ENCODE assay signal across 14 cellular contexts in the genomic region with DNA sequence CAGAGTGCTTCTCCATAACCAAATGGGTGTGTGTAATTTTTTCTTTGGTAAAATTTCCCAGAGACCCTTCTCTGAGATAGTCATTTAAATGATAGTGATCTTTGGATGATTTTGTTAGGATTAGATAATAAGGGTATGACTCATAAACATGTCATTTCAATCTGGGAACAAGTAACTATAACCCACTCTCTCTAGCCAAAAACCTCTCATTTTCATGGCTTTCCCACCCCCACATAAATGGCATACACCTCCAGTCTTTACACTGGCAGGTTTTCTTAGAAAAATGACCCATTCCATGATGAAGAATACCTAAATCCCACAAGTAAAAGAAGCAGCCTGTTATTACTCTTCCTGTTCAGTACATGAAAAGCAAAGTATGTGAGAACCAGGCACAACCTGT.
"Had no signal": no experiment of that assay in that cellular context is flagged by ENCODE, and none has a peak within 500 bp of the region (broad histone marks: within the 10 kb centered on the region; RNA-seq: fewer than 3 reads in every experiment).

No MANE protein-coding gene starts in this region.

- DNase-seq: activated CD4-positive, alpha-beta memory T cell treated with anti-CD3 and anti-CD28 coated beads, Interleukin-2, amount 10 ng/mL, durations not matched to agents 7 days and 5 days; activated CD4-positive, alpha-beta T cell treated with anti-CD3 and anti-CD28 coated beads for 36 hours; activated effector memory CD4-positive, alpha-beta T cell treated with Interleukin-2 at 50 U/mL for 16 hours; activated naive CD4-positive, alpha-beta T cell treated with anti-CD3 and anti-CD28 coated beads, Interleukin-2, amount 50 U/mL, for 16 hours; activated T-cell treated with anti-CD3 and anti-CD28 coated beads, Interleukin-2, amount 50 U/mL, for 4 hours; adrenal gland; glutamatergic neuron; nucleus accumbens; T-cell; T-helper 9 cell; testis had no signal

- H3K27ac ChIP-seq: adrenal gland, coronary artery, testis had no signal

- H3K36me3 ChIP-seq: adrenal gland had no signal

- H3K27me3 ChIP-seq: adrenal gland, testis had no signal

- ATAC-seq: activated CD4-positive, alpha-beta T cell treated with anti-CD3 and anti-CD28 coated beads for 36 hours; activated T-cell treated with anti-CD3 and anti-CD28 coated beads, Interleukin-2, amount 50 U/mL, for 4 hours; esophagus mucosa; T-cell had no signal

- H3K4me1 ChIP-seq: testis had no signal

- H3K4me3 ChIP-seq: adrenal gland, coronary artery, skin epidermis, testis had no signal

- H3K9me3 ChIP-seq: adrenal gland, testis had no signal
